ENCODE assay signal across 8 cellular contexts in the genomic region with DNA sequence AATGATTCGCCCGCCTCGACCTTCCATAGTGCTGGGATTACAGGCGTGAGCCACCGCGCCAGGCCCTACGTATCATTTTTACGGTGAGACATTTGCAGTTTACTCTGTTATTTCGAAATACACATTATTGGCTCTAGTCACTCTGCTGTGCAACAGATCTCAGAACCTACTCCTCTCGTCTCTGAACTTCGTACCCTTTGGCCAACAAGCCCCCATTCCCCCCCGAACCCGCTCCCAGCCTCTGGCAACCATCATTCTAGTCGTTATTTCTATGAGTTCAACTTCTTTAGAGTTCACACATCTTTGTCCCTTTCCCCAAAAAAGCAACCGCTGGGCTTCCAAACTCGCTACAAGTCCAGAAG. TPM values are rescaled to one million over a fixed set of nuclear protein-coding genes. Genes with fewer than 3 reads are reported as not detected.
DNase-seq lines count a peak whose midpoint lies in the region; ATAC-seq and TF ChIP-seq lines count a peak whose summit lies in the region.

No MANE protein-coding gene starts in this region.

- H3K27ac ChIP-seq in neural progenitor cell = no peak overlapping the region

- peaks cover 13% of the 10 kb centered on the region for H3K27me3 ChIP-seq in neural progenitor cell

- peaks cover 14% of the 10 kb centered on the region for H3K4me1 Mint-ChIP-seq in activated CD4-positive, alpha-beta memory T cell treated with anti-CD3 and anti-CD28 coated beads for 36 hours (ENCODE audit: low read depth)
- peaks cover 18% of the 10 kb centered on the region for H3K4me1 Mint-ChIP-seq in neural progenitor cell

- peak overlapping the region; percentile 83 for H3K4me3 Mint-ChIP-seq in activated CD4-positive, alpha-beta memory T cell treated with anti-CD3 and anti-CD28 coated beads for 36 hours
- peak overlapping the region; percentile 90 for H3K4me3 Mint-ChIP-seq in neural progenitor cell

- H3K4me2 ChIP-seq in neural progenitor cell = peak overlapping the region; percentile 84

- H3K9me3 ChIP-seq in neural progenitor cell (ENCODE audit: low read depth) = no peaks in the 10 kb centered on the region

- no peak for TF ChIP-seq CTCF in HFF-Myc (IDR thresholded peaks at IDR 0.05; ENCODE audit: low read depth, low read length, missing control alignments)
- TF ChIP-seq CTCF in fibroblast of mammary gland (conservative IDR thresholded peaks at IDR 0.05; ENCODE audit: control insufficient read depth, insufficient read depth, low read depth, low read length) = no peak
- no peak for TF ChIP-seq CTCF in neural progenitor cell (IDR thresholded peaks at IDR 0.05)

- peaks cover 8% of the 10 kb centered on the region for H3F3A ChIP-seq in neural progenitor cell (ENCODE audit: low read depth)

- ATAC-seq in HG03139 (IDR thresholded peaks at IDR 0.05; ENCODE audit: unreplicated experiment) (no peak), GM21576 (IDR thresholded peaks at IDR 0.05; ENCODE audit: unreplicated experiment) (no peak), HG03521 (IDR thresholded peaks at IDR 0.05; ENCODE audit: unreplicated experiment) (no peak)

- H3K79me2 ChIP-seq in neural progenitor cell (ENCODE audit: low read depth) = peaks cover 7% of the 10 kb centered on the region

- H3K9me3 Mint-ChIP-seq in activated CD4-positive, alpha-beta memory T cell treated with anti-CD3 and anti-CD28 coated beads for 36 hours = no peaks in the 10 kb centered on the region
- H3K9me3 Mint-ChIP-seq in neural progenitor cell = peaks cover 2% of the 10 kb centered on the region

- intact Hi-C loops in activated CD4-positive, alpha-beta memory T cell treated with anti-CD3 and anti-CD28 coated beads for 36 hours (cut with micrococcal nuclease) = loop anchor here (1.0 to 10.0 kb wide), 6 partner anchors 24 to 296 kb away; partner anchors contain the start of genes DNAJC25 and UGCG

- H3K27ac Mint-ChIP-seq in activated CD4-positive, alpha-beta memory T cell treated with anti-CD3 and anti-CD28 coated beads for 36 hours = no peak overlapping the region
- no peak overlapping the region for H3K27ac Mint-ChIP-seq in neural progenitor cell

- H3K4me3 ChIP-seq in HFF-Myc (replicated peaks; ENCODE audit: low read depth, low read length) (peak overlapping the region; percentile 71), fibroblast of mammary gland (ENCODE audit: control insufficient read depth, low read depth, low read length) (peak overlapping the region; percentile 82), neural progenitor cell (peak overlapping the region; percentile 80)

- peak overlapping the region; percentile 88 for H2AFZ ChIP-seq in neural progenitor cell (replicated peaks)

- peaks cover 2% of the 10 kb centered on the region for H3K4me1 ChIP-seq in neural progenitor cell

- no peaks in the 10 kb centered on the region for H3K36me3 Mint-ChIP-seq in activated CD4-positive, alpha-beta memory T cell treated with anti-CD3 and anti-CD28 coated beads for 36 hours
- H3K36me3 Mint-ChIP-seq in neural progenitor cell = peaks cover 10% of the 10 kb centered on the region

- CTCF ChIA-PET in activated CD4-positive, alpha-beta memory T cell treated with anti-CD3 and anti-CD28 coated beads for 36 hours (lab: Charles Lee) = interaction anchor here (0.7 to 3.1 kb wide), 23 partner anchors 9 to 1194 kb away, joined by 3 to 37 read pairs (median 3); partner anchors contain the start of genes DNAJC25 and GNG10

- no peaks in the 10 kb centered on the region for H4K20me1 ChIP-seq in neural progenitor cell (ENCODE audit: low read depth)

- DNase-seq in COLO668 (lab: John Stamatoyannopoulos, UW; ENCODE audit: unreplicated experiment) (peak; percentile 10), HFF-Myc (ENCODE audit: extremely low read depth, low read depth) (no peak), fibroblast of mammary gland (ENCODE audit: low read depth) (peak; percentile 75), neural progenitor cell (ENCODE audit: low spot score) (no peak)
- no peak for DNase-seq in activated CD4-positive, alpha-beta memory T cell treated with anti-CD3 and anti-CD28 coated beads for 36 hours

- peaks cover 4% of the 10 kb centered on the region for H3K36me3 ChIP-seq in neural progenitor cell

- H3K27me3 Mint-ChIP-seq in activated CD4-positive, alpha-beta memory T cell treated with anti-CD3 and anti-CD28 coated beads for 36 hours = peaks cover 28% of the 10 kb centered on the region
- H3K27me3 Mint-ChIP-seq in neural progenitor cell (ENCODE audit: insufficient read depth, low read depth) = peaks cover 16% of the 10 kb centered on the region

- POLR2A ChIA-PET in activated CD4-positive, alpha-beta memory T cell treated with anti-CD3 and anti-CD28 coated beads for 36 hours (lab: Charles Lee) = interaction anchor here (1.3 to 1.4 kb wide), 2 partner anchors 33 to 63 kb away, joined by 5 to 6 read pairs; partner anchors contain the start of genes DNAJC25 and GNG10

- peak overlapping the region; percentile 35 for H3K9ac ChIP-seq in neural progenitor cell

RNA-seq across cellular contexts. Expression of gene PTGR1, which starts 0.7 kb away (rescaled TPM):
- 1 to 10 TPM; 4.7 to 4.8 TPM for total RNA-seq in activated CD4-positive, alpha-beta memory T cell treated with anti-CD3 and anti-CD28 coated beads for 36 hours
- 88.7 and 124 TPM in 2 replicates for total RNA-seq in neural progenitor cell (ENCODE audit: low replicate concordance)

RNA-seq across cellular contexts. Expression of gene DNAJC25, which starts 32.4 kb away (rescaled TPM):
- 1 to 10 TPM; 4.2 to 4.5 TPM for total RNA-seq in activated CD4-positive, alpha-beta memory T cell treated with anti-CD3 and anti-CD28 coated beads for 36 hours
- 7.7 and 10.1 TPM in 2 replicates for total RNA-seq in neural progenitor cell (ENCODE audit: low replicate concordance)

Comparison
In these comparisons a context has a peak if more than half of its experiments do, and no peak if none do; other contexts are left out.
1. DNase-seq: peak in COLO668 (single experiment) and fibroblast of mammary gland (single experiment); none in HFF-Myc (single experiment), activated CD4-positive, alpha-beta memory T cell treated with anti-CD3 and anti-CD28 coated beads for 36 hours (single experiment) and neural progenitor cell (single experiment).
2. RNA of gene PTGR1, which starts 0.7 kb away (total RNA-seq): 88.7 to 124 TPM in neural progenitor cell; 4.7 to 4.8 TPM in activated CD4-positive, alpha-beta memory T cell treated with anti-CD3 and anti-CD28 coated beads for 36 hours; every median in the first group is over 10 times any median in the second.
3. Peak in every context shown above with its lines, with median percentiles within 50 percentile points of each other: H3K4me3 ChIP-seq.